ENCODE assay signal across 13 cellular contexts in the genomic region with DNA sequence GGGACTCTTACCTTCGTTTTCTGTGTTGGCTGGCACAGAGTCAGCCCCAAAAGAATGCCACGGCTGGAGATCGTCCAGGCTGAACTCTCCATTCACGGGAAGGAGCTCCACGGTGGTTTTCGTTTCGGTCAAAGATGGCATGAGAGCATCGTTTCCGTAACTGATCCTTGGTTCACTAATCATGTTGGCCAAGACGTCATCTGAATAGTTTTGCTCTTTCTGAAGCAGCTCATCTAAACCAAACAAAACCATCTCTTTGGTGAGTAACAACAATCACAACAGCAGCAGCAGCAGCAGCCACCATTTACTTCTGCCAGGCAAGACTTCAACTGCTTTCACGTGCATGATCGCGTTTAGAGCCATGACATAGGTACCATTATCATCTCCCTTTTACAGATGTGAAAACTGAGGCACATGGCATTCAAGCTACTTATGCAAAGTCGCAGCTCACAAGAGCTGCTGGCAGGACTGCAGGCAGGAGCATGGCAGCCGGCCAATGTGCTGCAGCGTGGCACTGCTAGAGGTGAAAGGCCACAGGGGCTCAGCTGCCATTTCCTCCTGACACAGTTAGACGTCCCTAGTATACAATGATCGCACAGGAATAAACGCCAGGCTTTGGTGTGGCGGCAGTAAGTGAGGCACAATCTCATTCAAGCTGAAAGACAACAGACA.
DNase-seq lines count a peak whose midpoint lies in the region; ATAC-seq and TF ChIP-seq lines count a peak whose summit lies in the region.
"Had no signal": no experiment of that assay in that cellular context is flagged by ENCODE, and none has a peak within 500 bp of the region (broad histone marks: within the 10 kb centered on the region; RNA-seq: fewer than 3 reads in every experiment).

No MANE protein-coding gene starts in this region.

- DNase-seq in NCI-H748 (lab: John Stamatoyannopoulos, UW; ENCODE audit: unreplicated experiment) (peak; percentile 41), NCI-H748 treated with DMSO at 0.1 percent for 48 hours (lab: John Stamatoyannopoulos, UW) (no peak), cerebellum (ENCODE audit: low spot score) (peak; percentile 41), right lobe of liver (peak; percentile 86 to 89 (median 89)), upper lobe of right lung (no peak), NCI-H82 (lab: John Stamatoyannopoulos, UW) (no peak), glomerular visceral epithelial cell (ENCODE audit: extremely low spot score) (no peak), COLO668 (lab: John Stamatoyannopoulos, UW; ENCODE audit: unreplicated experiment) (no peak)
- DNase-seq: activated CD4-positive, alpha-beta memory T cell treated with anti-CD3 and anti-CD28 coated beads, Interleukin-2, amount 10 ng/mL, durations not matched to agents 7 days and 5 days; naive thymus-derived CD8-positive, alpha-beta T cell; NCI-H1092; stimulated activated CD4-positive, alpha-beta T cell treated with anti-CD3 and anti-CD28 coated beads, Interleukin-4, amount 100 ng/mL, for 24 hours had no signal

- H3K27me3 ChIP-seq in right lobe of liver (no peaks in the 10 kb centered on the region), upper lobe of right lung (no peaks in the 10 kb centered on the region)

- H3K4me3 ChIP-seq in right lobe of liver: peak overlapping the region in 1 of 3 donors; percentile 4
- no peak overlapping the region for H3K4me3 ChIP-seq in upper lobe of right lung

- no peak for TF ChIP-seq POLR2A in right lobe of liver (IDR thresholded peaks at IDR 0.05)

- H3K4me1 ChIP-seq in right lobe of liver (peaks cover 0 to 28% (median 10%) of the 10 kb centered on the region in 4 donors), upper lobe of right lung (peaks cover 7% of the 10 kb centered on the region)

- TF ChIP-seq CTCF in right lobe of liver (IDR thresholded peaks at IDR 0.05): no peak
- TF ChIP-seq CTCF in upper lobe of right lung (IDR thresholded peaks at IDR 0.05): no peak

- H3K27ac ChIP-seq in right lobe of liver: peak overlapping the region in 2 of 3 donors; percentile 30 to 51
- no peak overlapping the region for H3K27ac ChIP-seq in upper lobe of right lung

- peak; percentile 91 to 98 (median 93) for ATAC-seq in right lobe of liver
- ATAC-seq in upper lobe of right lung: peak; percentile 21
- ATAC-seq: activated T-helper 17 cell treated with anti-CD3 and anti-CD28 coated beads, Interleukin-2, amount 50 U/mL, for 72 hours; naive thymus-derived CD8-positive, alpha-beta T cell had no signal

- intact Hi-C loops in right lobe of liver (cut with DNase I): no loop called here
- intact Hi-C loops in upper lobe of right lung (cut with DNase I): no loop called here

- no peaks in the 10 kb centered on the region for H3K36me3 ChIP-seq in right lobe of liver
- no peaks in the 10 kb centered on the region for H3K36me3 ChIP-seq in upper lobe of right lung

- H3K9me3 ChIP-seq in right lobe of liver (no peaks in the 10 kb centered on the region), upper lobe of right lung (no peaks in the 10 kb centered on the region)

- WGBS in right lobe of liver (ENCODE audit: insufficient coverage, low coverage, low lambda C conversion rate, missing lambda C conversion rate): 59% methylated on average over 19 of the region's 20 CpGs

Comparison
In these comparisons a context has a peak if more than half of its experiments do, and no peak if none do; other contexts are left out.
1. DNase-seq: peak in NCI-H748 (single experiment), cerebellum (single experiment) and right lobe of liver (3 of 3); none in NCI-H748 treated with DMSO at 0.1 percent for 48 hours (single experiment), upper lobe of right lung (single experiment), NCI-H82 (single experiment), glomerular visceral epithelial cell (single experiment) and COLO668 (single experiment).